8 cellular contexts compared by ENCODE assay signal in the genomic region with DNA sequence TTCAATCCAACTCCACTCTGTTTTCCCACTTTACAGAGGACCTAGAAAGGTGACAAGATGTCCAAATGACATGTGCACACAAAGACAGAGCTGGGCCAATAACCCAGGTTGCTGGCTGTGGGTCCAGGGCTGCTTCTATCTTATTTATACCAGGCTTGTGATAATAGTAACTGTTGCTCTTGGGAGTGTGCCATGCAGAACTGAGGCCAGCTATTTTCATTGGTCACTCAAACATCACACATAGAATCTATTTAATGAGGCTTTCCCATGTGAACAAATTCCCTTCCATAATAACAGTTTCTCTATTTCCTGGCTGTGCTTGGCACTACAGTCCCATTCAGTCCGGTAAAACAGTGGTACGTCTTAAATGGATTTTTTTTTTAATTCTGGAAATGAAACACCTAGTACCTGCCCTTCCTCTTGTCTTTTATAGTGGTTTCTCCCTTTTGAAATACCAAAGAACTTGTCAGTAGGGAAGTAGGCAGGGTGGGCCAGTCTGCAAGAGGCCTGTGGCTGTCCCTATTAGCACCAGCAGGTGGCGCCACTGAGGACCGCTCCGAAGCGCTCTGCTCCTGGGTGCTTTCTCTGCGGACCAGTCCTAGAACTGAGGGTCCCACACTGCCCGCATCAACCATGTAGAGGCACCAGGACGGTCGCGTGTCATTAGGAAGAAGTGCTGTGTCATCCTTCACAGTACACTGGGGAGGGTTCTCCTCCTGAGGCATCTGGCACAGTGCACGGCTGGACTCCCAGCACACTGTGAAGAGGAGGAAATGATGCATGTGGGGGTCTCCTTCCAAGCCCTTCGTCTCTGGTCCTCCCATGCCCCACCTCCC. TPM values are rescaled to one million over a fixed set of nuclear protein-coding genes. Genes with fewer than 3 reads are reported as not detected.
DNase-seq lines count a peak whose midpoint lies in the region; ATAC-seq, FAIRE-seq and TF ChIP-seq lines count a peak whose summit lies in the region.

No MANE protein-coding gene starts in this region.

- H2BK15ac ChIP-seq in H1 (ENCODE audit: low read length): no peak overlapping the region; the same call in 1 of the 2 replicates

- no peaks in the 10 kb centered on the region for H3K23me2 ChIP-seq in H1 (ENCODE audit: low read depth, low read length)

- no peak overlapping the region for H3K4me3 ChIP-seq in H1 (ENCODE audit: extremely low read depth in 1 of 4, insufficient read depth in 2 of 4, low read depth in 3 of 4, low read length in 4 of 4)

- H3K27me3 Mint-ChIP-seq in natural killer cell (ENCODE audit: low read depth in 2 of 2): no peaks in the 10 kb centered on the region

- no peak overlapping the region for H3K4me3 Mint-ChIP-seq in natural killer cell

- peaks cover 0 to 1% of the 10 kb centered on the region in 2 experiments for H4K20me1 ChIP-seq in H1 (replicated peaks in 1 of 2; ENCODE audit: control insufficient read depth in 1 of 2, insufficient read depth in 2 of 2, low read length in 2 of 2)

- no peaks in the 10 kb centered on the region for H3K36me3 Mint-ChIP-seq in natural killer cell

- no peak overlapping the region for H3K14ac ChIP-seq in H1 (ENCODE audit: insufficient read length)

- no peak for FAIRE-seq in H1 (lab: Jason Lieb, UNC)

- peak; percentile 64 to 73 for TF ChIP-seq RAD21 in H1 (IDR thresholded peaks at IDR 0.05 in 1 of 2, conservative IDR thresholded peaks at IDR 0.05 in 1 of 2; ENCODE audit: low read depth in 2 of 2, low read length in 2 of 2)

- H3K4ac ChIP-seq in H1 (replicated peaks; ENCODE audit: insufficient read length, low read depth, low read length): no peak overlapping the region

- no peak overlapping the region for H3K4me2 ChIP-seq in H1 (ENCODE audit: insufficient read depth in 1 of 2, low read depth in 2 of 2, low read length in 2 of 2)

- H2AK5ac ChIP-seq in H1 (ENCODE audit: low read depth, low read length): no peak overlapping the region

- WGBS in H1 (ENCODE audit: extremely low coverage in 1 of 2, insufficient coverage in 1 of 2, insufficient read length in 1 of 2, insufficient replicate concordance in 2 of 2, low coverage in 1 of 2, low lambda C conversion rate in 2 of 2, missing lambda C conversion rate in 1 of 2), 2 experiments: 36% methylated on average over 13 of the region's 13 CpGs; no CpG with 5 or more reads in 1 of the 2 experiments

- no peak overlapping the region for H3K27ac Mint-ChIP-seq in natural killer cell

- H3K56ac ChIP-seq in H1 (replicated peaks; ENCODE audit: insufficient read length, low read depth, low read length): no peak overlapping the region

- intact Hi-C loops in natural killer cell (cut with micrococcal nuclease): no loop called here

- no peak overlapping the region for H3K27ac ChIP-seq in H1 (ENCODE audit: low read depth, low read length)

- POLR2A ChIA-PET in H1 (lab: Charles Lee; ENCODE audit: partially characterized antibody): no interaction called here

- H3K79me2 ChIP-seq in H1 (ENCODE audit: control insufficient read depth in 1 of 2, insufficient read depth in 2 of 2, low read length in 2 of 2): no peaks in the 10 kb centered on the region

- peak; percentile 55 for ATAC-seq in GM19328 (IDR thresholded peaks at IDR 0.05; ENCODE audit: unreplicated experiment)
- peak; percentile 69 to 83 (median 76) for ATAC-seq in natural killer cell
- peak; percentile 65 for ATAC-seq in stimulated activated naive CD8-positive, alpha-beta T cell treated with anti-CD3 and anti-CD28 coated beads, Interleukin-15, Interleukin-2, amounts not matched to agents 100 U/mL and 50 U/mL, for 24 hours

- TF ChIP-seq EP300 in H1 (IDR thresholded peaks at IDR 0.05; ENCODE audit: borderline replicate concordance in 1 of 2, low read depth in 2 of 2, low read length in 2 of 2): no peak

- TF ChIP-seq POLR2A in H1 (IDR thresholded peaks at IDR 0.05; ENCODE audit: control extremely low read depth in 1 of 2, low read depth in 2 of 2, low read length in 2 of 2): no peak

- no peaks in the 10 kb centered on the region for H3K9me3 Mint-ChIP-seq in natural killer cell

- 0 out of 7 replicates have a peak, but pooled peaks cover 0 to 2% (median 0%) of the 10 kb centered on the region in 4 experiments for H3K4me1 ChIP-seq in H1 (replicated peaks in 1 of 4; ENCODE audit: control insufficient read depth in 3 of 4, insufficient read depth in 4 of 4, low read length in 3 of 4)

- no peak overlapping the region for H4K8ac ChIP-seq in H1 (ENCODE audit: extremely low read depth, insufficient read depth, low read length)

- no peak overlapping the region for H2AFZ ChIP-seq in H1 (ENCODE audit: low read length)

- no peak overlapping the region for H3K9ac ChIP-seq in H1 (replicated peaks in 1 of 4; ENCODE audit: extremely low read depth in 1 of 4, low read depth in 3 of 4, low read length in 3 of 4)

- no peaks in the 10 kb centered on the region for H3K4me1 Mint-ChIP-seq in natural killer cell

- H2BK20ac ChIP-seq in H1 (ENCODE audit: low read length): no peak overlapping the region

- no peak overlapping the region for H3K23ac ChIP-seq in H1 (ENCODE audit: insufficient read length)

- no peaks in the 10 kb centered on the region for H3K79me1 ChIP-seq in H1 (ENCODE audit: low read depth, low read length)

- H3K9me3 ChIP-seq in H1 (ENCODE audit: insufficient read depth in 2 of 2, low read depth in 1 of 2, low read length in 1 of 2): no peaks in the 10 kb centered on the region

- no peak overlapping the region for H3K18ac ChIP-seq in H1 (ENCODE audit: extremely low read depth, low read length)

- peak; percentile 43 to 45 for DNase-seq in AML-193 (lab: John Stamatoyannopoulos, UW)
- peak; percentile 6 for DNase-seq in NCI-H446 treated with DMSO at 0.1 percent for 48 hours (lab: John Stamatoyannopoulos, UW)
- DNase-seq in activated CD8-positive, alpha-beta memory T cell treated with anti-CD3 and anti-CD28 coated beads for 24 hours: peak; percentile 86
- peak; percentile 56 to 93 for DNase-seq in H1 (ENCODE audit: low read depth in 1 of 2, low spot score in 2 of 2)
- DNase-seq in natural killer cell: peak; percentile 55
- DNase-seq in stimulated activated naive CD8-positive, alpha-beta T cell treated with anti-CD3 and anti-CD28 coated beads, Interleukin-15, Interleukin-2, amounts not matched to agents 100 U/mL and 50 U/mL, for 24 hours: peak; percentile 79
- DNase-seq in cortex of kidney (lab: John Stamatoyannopoulos, UW): no peak

- no peak overlapping the region for H2BK12ac ChIP-seq in H1 (ENCODE audit: low read depth, low read length)

- peaks cover 0 to 2% (median 0%) of the 10 kb centered on the region in 4 experiments; a peak in 1 of 8 replicates for H3K36me3 ChIP-seq in H1 (ENCODE audit: control insufficient read depth in 2 of 4, insufficient read depth in 4 of 4, low read length in 3 of 4)

- no peaks in the 10 kb centered on the region for H3K27me3 ChIP-seq in H1 (replicated peaks in 1 of 4; ENCODE audit: control insufficient read depth in 3 of 4, extremely low read depth in 1 of 4, insufficient read depth in 3 of 4, low read length in 3 of 4)

- no peak overlapping the region for H2BK5ac ChIP-seq in H1 (ENCODE audit: low read depth, low read length)

- TF ChIP-seq CTCF in H1 (IDR thresholded peaks at IDR 0.05; ENCODE audit: control extremely low read depth in 1 of 3, insufficient read depth in 1 of 3, low read depth in 1 of 3, low read length in 3 of 3) (peak; percentile 85 to 95 (median 93)), natural killer cell (IDR thresholded peaks at IDR 0.05) (peak; percentile 87)

- no peak overlapping the region for H4K5ac ChIP-seq in H1 (ENCODE audit: insufficient read length, low read depth, low read length)

- H4K91ac ChIP-seq in H1 (replicated peaks; ENCODE audit: insufficient read length, low read length): no peak overlapping the region

- H2BK120ac ChIP-seq in H1 (replicated peaks; ENCODE audit: low read depth, low read length): no peak overlapping the region

- CTCF ChIA-PET in H1 (lab: Charles Lee; ENCODE audit: partially characterized antibody): interaction anchor here (0.6 to 8.0 kb wide), 42 partner anchors 8 to 1273 kb away, joined by 3 to 76 read pairs (median 3); a partner anchor contains a TSS

TF ChIP-seq in H1, 55 proteins besides CTCF, POLR2A, EP300 and RAD21 (continues in another document):
- no peak for TF ChIP-seq NANOG (IDR thresholded peaks at IDR 0.05; ENCODE audit: insufficient read depth, low read depth, low read length, poor library complexity, severe bottlenecking)
- no peak for TF ChIP-seq TBP (IDR thresholded peaks at IDR 0.05; ENCODE audit: low read depth, low read length)
- 0 out of 2 replicates have a peak, but pooled peaks have one; percentile 25 for TF ChIP-seq BACH1 (IDR thresholded peaks at IDR 0.05; ENCODE audit: low read length)
- TF ChIP-seq SIRT6 (IDR thresholded peaks at IDR 0.05; ENCODE audit: low read length): no peak
- TF ChIP-seq YY1 (IDR thresholded peaks at IDR 0.05; ENCODE audit: low read depth, low read length): no peak
- TF ChIP-seq POU5F1 (IDR thresholded peaks at IDR 0.05; ENCODE audit: low read depth, low read length): no peak
- TF ChIP-seq SP4 (IDR thresholded peaks at IDR 0.05; ENCODE audit: low read length): no peak
- TF ChIP-seq MAFK (IDR thresholded peaks at IDR 0.05; ENCODE audit: low read depth, low read length): peak; percentile 28; the same call in 1 of the 2 replicates
- TF ChIP-seq GABPA (IDR thresholded peaks at IDR 0.05; ENCODE audit: borderline replicate concordance, insufficient read depth, low read length): no peak
- TF ChIP-seq SUZ12 (IDR thresholded peaks at IDR 0.05; ENCODE audit: low read length): no peak
- no peak for TF ChIP-seq RNF2 (IDR thresholded peaks at IDR 0.05; ENCODE audit: borderline replicate concordance, low read depth, low read length, missing control alignments, poor library complexity, severe bottlenecking)
- TF ChIP-seq HDAC6 (IDR thresholded peaks at IDR 0.05; ENCODE audit: low read depth, low read length): no peak
- TF ChIP-seq CBX8 (IDR thresholded peaks at IDR 0.05; ENCODE audit: borderline replicate concordance, low read depth, low read length): no peak
- TF ChIP-seq KDM5A (IDR thresholded peaks at IDR 0.05; ENCODE audit: low read length): no peak
- TF ChIP-seq ASH2L (IDR thresholded peaks at IDR 0.05; ENCODE audit: low read length): peak; percentile 29
- TF ChIP-seq BCL11A (IDR thresholded peaks at IDR 0.05; ENCODE audit: low read depth in 2 of 2, low read length in 2 of 2): no peak
- TF ChIP-seq SRF (IDR thresholded peaks at IDR 0.05; ENCODE audit: low read depth, low read length): no peak

RNA-seq across cellular contexts. Expression of a gene that starts 52.1 kb away (rescaled TPM):
- total RNA-seq in H1 (2021; fragmentation: NEBNext Ultra II Directional; extraction: Animal tissue kit (Norgen Biotek cat#: 25700)): 16.8 and 17.3 TPM in 2 replicates
- 13.7 and 17.6 TPM in 2 replicates for polyA plus RNA-seq in H1 (2011; rRNA removed)
- polyA plus RNA-seq in H1 (2011; cell fraction: cytosol; rRNA removed): 10.7 TPM
- polyA plus RNA-seq in H1 (2011; cell fraction: nucleus; rRNA removed): 27.0 TPM
- 10.6 to 12.4 TPM (median 11.7 TPM) in 4 replicates for polyA plus RNA-seq in H1 (2012, experiment 1 of 2)
- polyA plus RNA-seq in H1 (2012, experiment 2 of 2): 6.1 TPM
- polyA plus RNA-seq in H1 (2013, experiment 1 of 2): 8.6 TPM
- 8.9 TPM for polyA plus RNA-seq in H1 (2013, experiment 2 of 2)
- 50.2 and 61.7 TPM in 2 replicates for polyA minus RNA-seq in H1 (2011; rRNA and poly(A)+ RNA removed)
- polyA minus RNA-seq in H1 (2011; cell fraction: cytosol; rRNA and poly(A)+ RNA removed): 11.3 TPM
- 25.8 TPM for polyA minus RNA-seq in H1 (2011; cell fraction: nucleus; rRNA and poly(A)+ RNA removed)
- not detected for total RNA-seq in natural killer cell

Comparison
In these comparisons a context has a peak if more than half of its experiments do, and no peak if none do; other contexts are left out.
1. RNA of a gene that starts 52.1 kb away (total RNA-seq): 16.8 to 17.3 TPM in H1; not detected in natural killer cell; every median in the first group is over 10 times any median in the second.
2. Peak in every context shown above with its lines, with median percentiles within 50 percentile points of each other: ATAC-seq.